ENCODE assay signal across 8 cellular contexts in the genomic region with DNA sequence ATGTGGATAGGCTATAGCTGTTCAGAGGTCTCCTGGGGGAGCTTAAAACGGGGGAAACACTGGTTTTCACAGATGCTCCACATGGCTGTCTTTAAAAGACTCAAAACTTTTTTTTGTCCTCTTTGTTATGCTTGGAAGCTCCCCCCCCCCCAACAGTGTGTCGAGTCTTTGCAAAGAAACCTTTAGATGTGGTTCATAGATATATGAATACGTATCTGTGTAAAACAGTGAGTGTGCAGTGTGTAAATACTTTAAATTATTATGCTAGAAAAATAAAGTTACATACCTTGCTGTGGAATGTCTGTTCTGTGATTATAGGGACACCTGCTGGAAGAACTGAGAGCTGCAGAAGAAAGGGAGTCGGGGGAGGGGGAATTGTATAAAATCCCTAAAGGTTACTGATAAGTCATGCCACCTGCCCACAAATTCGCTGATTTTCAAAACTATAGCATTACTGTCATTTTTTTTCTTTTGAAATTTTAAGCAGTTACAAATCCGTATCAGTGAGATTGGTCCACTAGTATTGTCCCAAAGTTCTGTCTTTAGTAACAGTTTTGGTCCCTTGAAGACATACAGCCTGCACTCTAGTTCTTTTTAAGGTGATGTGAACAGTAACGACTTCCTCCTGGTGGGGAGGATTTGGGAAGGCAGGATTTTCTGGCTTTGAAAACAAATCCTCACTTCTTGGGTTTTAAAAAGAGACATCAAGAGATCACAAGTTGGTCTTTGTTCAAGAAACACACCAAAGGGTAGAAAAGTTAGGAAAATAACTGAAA. TPM values are rescaled to one million over a fixed set of nuclear protein-coding genes. Genes with fewer than 3 reads are reported as not detected.
DNase-seq lines count a peak whose midpoint lies in the region; ATAC-seq and TF ChIP-seq lines count a peak whose summit lies in the region.

No MANE protein-coding gene starts in this region.

- WGBS in esophagus muscularis mucosa, result 9% methylated on average over 7 of the region's 7 CpGs

- H3K4me2 ChIP-seq in neural progenitor cell, result peak overlapping the region; percentile 53

- peaks cover 4% of the 10 kb centered on the region for H3K4me1 Mint-ChIP-seq in activated CD4-positive, alpha-beta memory T cell treated with anti-CD3 and anti-CD28 coated beads for 36 hours (ENCODE audit: low read depth)
- H3K4me1 Mint-ChIP-seq in neural progenitor cell, result peaks cover 17% of the 10 kb centered on the region

- H3K27ac ChIP-seq in esophagus muscularis mucosa (replicated peaks in 1 of 4), result peak overlapping the region; percentile 28 to 58 (median 55)
- peak overlapping the region; percentile 91 for H3K27ac ChIP-seq in neural progenitor cell

- CTCF ChIA-PET in activated CD4-positive, alpha-beta memory T cell treated with anti-CD3 and anti-CD28 coated beads for 36 hours (lab: Charles Lee), result interaction anchor here (0.5 to 6.9 kb wide), 18 partner anchors 9 to 1570 kb away, joined by 3 to 88 read pairs (median 4); no protein-coding TSS in a partner anchor

- H3K36me3 Mint-ChIP-seq in activated CD4-positive, alpha-beta memory T cell treated with anti-CD3 and anti-CD28 coated beads for 36 hours, result no peaks in the 10 kb centered on the region
- peaks cover 29% of the 10 kb centered on the region for H3K36me3 Mint-ChIP-seq in neural progenitor cell

- peaks cover 6 to 55% (median 52%) of the 10 kb centered on the region in 4 donors for H3K4me1 ChIP-seq in esophagus muscularis mucosa
- peaks cover 30% of the 10 kb centered on the region for H3K4me1 ChIP-seq in neural progenitor cell

- H4K20me1 ChIP-seq in neural progenitor cell (ENCODE audit: low read depth), result no peaks in the 10 kb centered on the region

- H3K27ac Mint-ChIP-seq in activated CD4-positive, alpha-beta memory T cell treated with anti-CD3 and anti-CD28 coated beads for 36 hours, result no peak overlapping the region
- H3K27ac Mint-ChIP-seq in neural progenitor cell, result peak overlapping the region; percentile 87

- peak; percentile 71 for TF ChIP-seq CTCF in GM12865 (IDR thresholded peaks at IDR 0.05; ENCODE audit: insufficient read depth, low read depth, low read length, missing control alignments)
- peak; percentile 70 to 84 (median 77) for TF ChIP-seq CTCF in esophagus muscularis mucosa (IDR thresholded peaks at IDR 0.05)
- TF ChIP-seq CTCF in neural progenitor cell (IDR thresholded peaks at IDR 0.05), result peak; percentile 82

- intact Hi-C loops in activated CD4-positive, alpha-beta memory T cell treated with anti-CD3 and anti-CD28 coated beads for 36 hours (cut with micrococcal nuclease), result loop anchor here (1.0 kb wide), 2 partner anchors 25 to 1565 kb away; no protein-coding TSS in a partner anchor
- intact Hi-C loops in esophagus muscularis mucosa (cut with DNase I), result no loop called here

- peak; percentile 79 for ATAC-seq in HG02642 (IDR thresholded peaks at IDR 0.05; ENCODE audit: poor library complexity, unreplicated experiment)

- peak; percentile 72 for DNase-seq in AG08395 (ENCODE audit: low spot score)
- DNase-seq in GM12865 (ENCODE audit: low read depth), result peak; percentile 60
- peak; percentile 9 for DNase-seq in NCI-H1092 (lab: John Stamatoyannopoulos, UW)
- peak; percentile 67 for DNase-seq in activated CD4-positive, alpha-beta memory T cell treated with anti-CD3 and anti-CD28 coated beads for 36 hours
- no peak for DNase-seq in esophagus muscularis mucosa (ENCODE audit: extremely low spot score)
- peak; percentile 68 for DNase-seq in neural progenitor cell (ENCODE audit: low spot score)
- DNase-seq in inferior parietal cortex (ENCODE audit: extremely low spot score), result no peak

- no peak for TF ChIP-seq POLR2A in esophagus muscularis mucosa (IDR thresholded peaks at IDR 0.05; ENCODE audit: low read depth)

- H3K9me3 ChIP-seq in esophagus muscularis mucosa (no peaks in the 10 kb centered on the region), neural progenitor cell (ENCODE audit: low read depth) (no peaks in the 10 kb centered on the region)

- H3K9me3 Mint-ChIP-seq in activated CD4-positive, alpha-beta memory T cell treated with anti-CD3 and anti-CD28 coated beads for 36 hours, result no peaks in the 10 kb centered on the region
- peaks cover 3% of the 10 kb centered on the region for H3K9me3 Mint-ChIP-seq in neural progenitor cell

- H3K4me3 Mint-ChIP-seq in activated CD4-positive, alpha-beta memory T cell treated with anti-CD3 and anti-CD28 coated beads for 36 hours, result no peak overlapping the region
- no peak overlapping the region for H3K4me3 Mint-ChIP-seq in neural progenitor cell

- peaks cover 9 to 22% (median 12%) of the 10 kb centered on the region in 4 donors for H3K36me3 ChIP-seq in esophagus muscularis mucosa
- peaks cover 6% of the 10 kb centered on the region for H3K36me3 ChIP-seq in neural progenitor cell

- TF ChIP-seq EP300 in esophagus muscularis mucosa (IDR thresholded peaks at IDR 0.05), result no peak

- H2AFZ ChIP-seq in neural progenitor cell (replicated peaks), result no peak overlapping the region

- H3K79me2 ChIP-seq in neural progenitor cell (ENCODE audit: low read depth), result peaks cover 31% of the 10 kb centered on the region

- no peaks in the 10 kb centered on the region for H3K27me3 ChIP-seq in esophagus muscularis mucosa
- no peaks in the 10 kb centered on the region for H3K27me3 ChIP-seq in neural progenitor cell

- H3F3A ChIP-seq in neural progenitor cell (ENCODE audit: low read depth), result peaks cover 31% of the 10 kb centered on the region

- no peak overlapping the region for H3K4me3 ChIP-seq in GM12865 (ENCODE audit: low read depth, low read length)
- H3K4me3 ChIP-seq in esophagus muscularis mucosa, result no peak overlapping the region
- H3K4me3 ChIP-seq in neural progenitor cell, result no peak overlapping the region

- POLR2A ChIA-PET in activated CD4-positive, alpha-beta memory T cell treated with anti-CD3 and anti-CD28 coated beads for 36 hours (lab: Charles Lee), result no interaction called here

- no peak overlapping the region for H3K9ac ChIP-seq in neural progenitor cell

- H3K27me3 Mint-ChIP-seq in activated CD4-positive, alpha-beta memory T cell treated with anti-CD3 and anti-CD28 coated beads for 36 hours, result no peaks in the 10 kb centered on the region
- peaks cover 6% of the 10 kb centered on the region for H3K27me3 Mint-ChIP-seq in neural progenitor cell (ENCODE audit: insufficient read depth, low read depth)

RNA-seq across cellular contexts. Expression of gene RGMB, which starts 22.9 kb away (rescaled TPM):
- total RNA-seq in activated CD4-positive, alpha-beta memory T cell treated with anti-CD3 and anti-CD28 coated beads for 36 hours, result 1 to 10 TPM; 3.3 to 3.8 TPM
- total RNA-seq in esophagus muscularis mucosa (100 to 1,000 TPM; 145 to 198 (median 183) TPM), neural progenitor cell (ENCODE audit: low replicate concordance) (27.4 and 33.8 TPM in 2 replicates)

Comparison
In these comparisons a context has a peak if more than half of its experiments do, and no peak if none do; other contexts are left out.
1. DNase-seq: peak in AG08395 (single experiment), GM12865 (single experiment), NCI-H1092 (single experiment), activated CD4-positive, alpha-beta memory T cell treated with anti-CD3 and anti-CD28 coated beads for 36 hours (single experiment) and neural progenitor cell (single experiment); none in esophagus muscularis mucosa (single experiment) and inferior parietal cortex (single experiment).
2. Peak in every context shown above with its lines, with median percentiles within 50 percentile points of each other: CTCF ChIP-seq.